Comparison of ENCODE assay signal across 27 cellular contexts in genomic region chr12:13052414-13052813, GRCh38. TPM values are rescaled to one million over a fixed set of nuclear protein-coding genes. Genes with fewer than 3 reads are reported as not detected.
DNase-seq lines count a peak whose midpoint lies in the region; ATAC-seq, FAIRE-seq and TF ChIP-seq lines count a peak whose summit lies in the region.
"Had no signal": no experiment of that assay in that cellular context is flagged by ENCODE, and none has a peak within 500 bp of the region (broad histone marks: within the 10 kb centered on the region; RNA-seq: fewer than 3 reads in every experiment).

No MANE protein-coding gene starts in this region.

- ATAC-seq in activated T-cell treated with anti-CD3 and anti-CD28 coated beads, Interleukin-2, amount 50 U/mL, for 72 hours (replicated peaks in 1 of 2), result peak; percentile 92 to 98
- no peak for ATAC-seq in T-cell (replicated peaks in 1 of 4)
- ATAC-seq: A549, GM12878, GM23338, Panc1 had no signal

- H3K9me3 ChIP-seq in HEK293 (ENCODE audit: control insufficient read depth, insufficient read depth, low read depth, low read length), result no peaks in the 10 kb centered on the region
- H3K9me3 ChIP-seq: A549, HAP-1 had no signal

- H3K36me3 ChIP-seq in HEK293 (ENCODE audit: control insufficient read depth in 2 of 2, insufficient read depth in 1 of 2, low read length in 2 of 2), result peaks cover 0 to 3% of the 10 kb centered on the region in 2 experiments; a peak in 1 of 3 replicates
- H3K36me3 ChIP-seq: HAP-1 had no signal

- FAIRE-seq in urothelium cell line (lab: Jason Lieb, UNC), result peak; percentile 5
- FAIRE-seq: GM12878 had no signal

- CTCF ChIA-PET in HEK293 (lab: Yijun Ruan, JAX), result interaction anchor here (1.1 kb wide), 1 partner anchor 27 kb away, joined by 4 read pairs; no protein-coding TSS in a partner anchor
- CTCF ChIA-PET in T-cell (lab: Charles Lee), result no interaction called here

- TF ChIP-seq CTCF in HEK293 (tag by site-specific recombination; IDR thresholded peaks at IDR 0.05), result no peak
- no peak for TF ChIP-seq CTCF in VCaP (conservative IDR thresholded peaks at IDR 0.05)

- no peak overlapping the region for H3K27ac Mint-ChIP-seq in activated T-cell treated with anti-CD3 and anti-CD28 coated beads, Interleukin-2, amount 50 U/mL, for 72 hours
- no peak overlapping the region for H3K27ac Mint-ChIP-seq in T-cell
- H3K27ac Mint-ChIP-seq: CD4-positive, alpha-beta T cell; GM23338 had no signal

- peaks cover 9% of the 10 kb centered on the region; the same call in 1 of the 2 replicates for H3K4me1 ChIP-seq in HEK293 (ENCODE audit: control insufficient read depth, insufficient read depth, low read length)
- H3K4me1 ChIP-seq: A549, HAP-1 had no signal

- POLR2A ChIA-PET in HEK293 (lab: Yijun Ruan, JAX), result no interaction called here
- POLR2A ChIA-PET in T-cell (lab: Charles Lee), result no interaction called here

- DNase-seq in activated T-cell treated with anti-CD3 and anti-CD28 coated beads, Interleukin-2, amount 50 U/mL, for 72 hours, result no peak
- DNase-seq in activated T-cell treated with anti-CD3 and anti-CD28 coated beads, Interleukin-2, amount 50 U/mL, for 48 hours, result no peak
- DNase-seq in urothelium cell line (ENCODE audit: low spot score) (no peak), T-cell (no peak), glomerular visceral epithelial cell (ENCODE audit: extremely low spot score) (no peak)
- DNase-seq: AML-193; CD4-positive, alpha-beta T cell; COR-L47; IMR-90; NCI-H1092; NCI-H1417 treated with DMSO at 0.1 percent for 48 hours; NCI-H1694 treated with DMSO at 0.1 percent for 48 hours; NCI-H2081; NCI-H2227 treated with DMSO at 0.1 percent for 48 hours; NCI-H526 treated with DMSO at 0.1 percent for 48 hours; SHP77 treated with DMSO at 0.1 percent for 48 hours had no signal

- H3K4me3 Mint-ChIP-seq in activated T-cell treated with anti-CD3 and anti-CD28 coated beads, Interleukin-2, amount 50 U/mL, for 72 hours, result peak overlapping the region in 1 of 2 donors; percentile 3
- no peak overlapping the region for H3K4me3 Mint-ChIP-seq in T-cell
- H3K4me3 Mint-ChIP-seq: CD4-positive, alpha-beta T cell; GM23338 had no signal

- H3K27ac ChIP-seq in HEK293 (ENCODE audit: extremely low read depth, low read depth, low read length) (no peak overlapping the region), VCaP (peak overlapping the region; percentile 85)
- H3K27ac ChIP-seq: A549; BLaER1 treated with 17β-estradiol and CSF1 and Interleukin-3, amounts not matched to agents 10 nM and 100 nM; KMS-11; RWPE1 had no signal

- peaks cover 4 to 5% of the 10 kb centered on the region in 2 donors for H3K9me3 Mint-ChIP-seq in activated T-cell treated with anti-CD3 and anti-CD28 coated beads, Interleukin-2, amount 50 U/mL, for 72 hours
- peaks cover 0 to 9% (median 6%) of the 10 kb centered on the region in 3 donors for H3K9me3 Mint-ChIP-seq in T-cell

- H3K4me3 ChIP-seq in HEK293 (ENCODE audit: low read depth, low read length), result no peak overlapping the region
- H3K4me3 ChIP-seq: A549; BLaER1 treated with 17β-estradiol and CSF1 and Interleukin-3, amounts not matched to agents 10 nM and 100 nM; GM12878; GM23338; HAP-1 had no signal

- peaks cover 28% of the 10 kb centered on the region for H3K4me1 Mint-ChIP-seq in activated T-cell treated with anti-CD3 and anti-CD28 coated beads, Interleukin-2, amount 50 U/mL, for 72 hours (ENCODE audit: low read depth)
- H3K4me1 Mint-ChIP-seq in T-cell, result peaks cover 0 to 6% (median 2%) of the 10 kb centered on the region in 3 donors

- H3K27me3 Mint-ChIP-seq in activated T-cell treated with anti-CD3 and anti-CD28 coated beads, Interleukin-2, amount 50 U/mL, for 72 hours (ENCODE audit: low read depth), result no peaks in the 10 kb centered on the region
- H3K27me3 Mint-ChIP-seq in T-cell, result no peaks in the 10 kb centered on the region
- H3K27me3 Mint-ChIP-seq: CD4-positive, alpha-beta T cell had no signal

- peaks cover 12 to 15% of the 10 kb centered on the region in 2 donors for H3K36me3 Mint-ChIP-seq in activated T-cell treated with anti-CD3 and anti-CD28 coated beads, Interleukin-2, amount 50 U/mL, for 72 hours (ENCODE audit: insufficient read depth in 2 of 2)
- H3K36me3 Mint-ChIP-seq in T-cell, result peaks cover 26% of the 10 kb centered on the region

TF ChIP-seq in HEK293, 187 proteins besides CTCF, POLR2A, EP300 and RAD21:
- peak; percentile 43 for TF ChIP-seq ZNF146 (tag by site-specific recombination; IDR thresholded peaks at IDR 0.05)
- no peak for TF ChIP-seq ZSCAN23 (tag by site-specific recombination; IDR thresholded peaks at IDR 0.05)

RNA-seq across cellular contexts. Expression of gene FAM234B, which starts 8.2 kb away (rescaled TPM):
- 1 to 10 TPM; 6.6 to 7.8 TPM for total RNA-seq in activated T-cell treated with anti-CD3 and anti-CD28 coated beads, Interleukin-2, amount 50 U/mL, for 72 hours
- 1 to 10 TPM; 4.3 to 5.8 (median 4.6) TPM for total RNA-seq in T-cell

RNA-seq across cellular contexts. Expression of gene GSG1, which starts 51.1 kb away (rescaled TPM):
- total RNA-seq in activated T-cell treated with anti-CD3 and anti-CD28 coated beads, Interleukin-2, amount 50 U/mL, for 72 hours, result not detected
- total RNA-seq in T-cell, result not detected
- total RNA-seq: CD4-positive, alpha-beta T cell; GM12878; NCI-H460 had no signal

RNA-seq across cellular contexts. Expression of gene HEBP1, which starts 52.3 kb away (rescaled TPM):
- 10 to 100 TPM; 28.3 to 30.4 TPM for total RNA-seq in activated T-cell treated with anti-CD3 and anti-CD28 coated beads, Interleukin-2, amount 50 U/mL, for 72 hours
- 10 to 100 TPM; 12.5 to 15.9 (median 15.0) TPM for total RNA-seq in T-cell

Comparison
In these comparisons a context has a peak if more than half of its experiments do, and no peak if none do; other contexts are left out.
1. ATAC-seq: peak in activated T-cell treated with anti-CD3 and anti-CD28 coated beads, Interleukin-2, amount 50 U/mL, for 72 hours (2 of 2); none in T-cell (0 of 4).